Comparison of ENCODE assay signal across 8 cellular contexts in the genomic region with DNA sequence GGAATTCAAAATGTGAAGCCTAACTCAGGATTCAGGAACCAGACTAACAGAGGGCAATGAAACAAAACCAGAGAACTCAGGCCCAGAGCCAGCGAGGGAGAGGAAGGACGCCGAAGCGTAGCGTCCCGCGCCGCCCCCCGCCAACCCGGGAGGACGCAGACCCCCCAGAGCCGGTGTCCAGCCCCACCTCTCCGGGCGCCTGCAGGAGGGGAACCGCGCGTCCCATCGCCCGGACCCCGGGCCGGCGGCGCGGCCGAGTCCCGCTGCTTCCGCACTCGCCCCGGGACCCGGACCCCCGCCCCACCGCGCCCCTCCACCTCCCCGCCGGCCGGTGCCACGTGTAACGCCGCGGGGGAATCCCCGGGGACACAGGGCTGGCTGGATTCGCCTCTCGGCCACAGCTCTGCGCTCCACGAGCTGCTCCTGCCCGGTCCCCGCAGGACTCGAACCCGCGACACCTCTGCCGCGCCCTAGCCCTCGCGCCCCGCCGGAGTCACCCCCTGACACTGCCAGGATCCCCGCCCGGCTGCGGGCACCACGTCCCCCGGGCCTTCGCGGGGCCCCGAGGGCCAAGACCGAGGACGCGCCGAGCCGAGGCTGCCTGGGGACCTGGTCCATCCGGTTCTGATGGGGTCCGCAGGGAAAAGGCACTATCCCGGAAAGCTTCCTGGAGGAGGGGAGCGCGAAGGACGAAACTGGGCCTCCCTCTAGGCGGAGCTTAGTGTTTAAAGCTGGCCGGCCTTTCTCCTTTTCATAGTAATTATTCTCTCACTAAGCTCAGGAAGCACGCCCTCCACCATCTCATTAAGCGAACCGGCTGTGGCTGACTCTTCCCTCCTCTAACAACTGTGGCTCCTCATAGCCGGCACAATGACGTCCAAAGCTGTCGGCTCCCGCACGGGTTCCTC. TPM values are rescaled to one million over a fixed set of nuclear protein-coding genes. Genes with fewer than 3 reads are reported as not detected.
DNase-seq lines count a peak whose midpoint lies in the region; ATAC-seq and TF ChIP-seq lines count a peak whose summit lies in the region.

No MANE protein-coding gene starts in this region.

- no peak for TF ChIP-seq CTCF in foreskin keratinocyte (conservative IDR thresholded peaks at IDR 0.05)

- ATAC-seq in GM19025 (IDR thresholded peaks at IDR 0.05; ENCODE audit: low read depth, unreplicated experiment) (peak; percentile 57), T-helper 17 cell (peak; percentile 35), foreskin keratinocyte (peak; percentile 62), GM21825 (IDR thresholded peaks at IDR 0.05; ENCODE audit: unreplicated experiment) (no peak)

- DNase-seq in AG20443 (ENCODE audit: low spot score): peak; percentile 60
- DNase-seq in T-helper 17 cell: peak in 1 of 3 donors; percentile 14
- DNase-seq in foreskin keratinocyte: no peak
- DNase-seq in skeletal muscle cell (ENCODE audit: low read depth): no peak
- no peak for DNase-seq in mesenteric fat pad (ENCODE audit: low spot score)
- DNase-seq in ecto neural progenitor cell (ENCODE audit: low spot score): no peak

- peak overlapping the region; percentile 88 for H3K27ac ChIP-seq in foreskin keratinocyte

- peaks cover 12% of the 10 kb centered on the region for H3K4me1 Mint-ChIP-seq in T-helper 17 cell

- H3K4me3 ChIP-seq in skeletal muscle cell (ENCODE audit: low read depth, low read length): peak overlapping the region; percentile 63

- H3K4me3 Mint-ChIP-seq in T-helper 17 cell: peak overlapping the region; percentile 79

- H3K27me3 ChIP-seq in foreskin keratinocyte: no peaks in the 10 kb centered on the region

- peaks cover 45% of the 10 kb centered on the region for H3K27me3 Mint-ChIP-seq in T-helper 17 cell

- peaks cover 10% of the 10 kb centered on the region for H3K36me3 Mint-ChIP-seq in T-helper 17 cell (ENCODE audit: low read depth)

- no peaks in the 10 kb centered on the region for H3K9me3 ChIP-seq in T-helper 17 cell (ENCODE audit: control insufficient read depth, low read length, poor library complexity, severe bottlenecking)

- peaks cover 9% of the 10 kb centered on the region for H3K4me1 ChIP-seq in foreskin keratinocyte

- H3K27ac Mint-ChIP-seq in T-helper 17 cell: peak overlapping the region; percentile 66

RNA-seq across cellular contexts. Expression of gene FAM124B, which starts 40.4 kb away (rescaled TPM):
- total RNA-seq in T-helper 17 cell (1 to 10 TPM; 2.7 to 3.3 TPM), foreskin keratinocyte (not detected in 2 replicates), mesenteric fat pad (4.1 TPM)
- not detected in 2 replicates for polyA plus RNA-seq in foreskin keratinocyte
